In genomic region chr16:84537431-84538151, GRCh38 we compare ENCODE assay signal across 19 cellular contexts. TPM values are rescaled to one million over a fixed set of nuclear protein-coding genes. Genes with fewer than 3 reads are reported as not detected.
A peak's percentile ranks its signal among the peaks of the same experiment; 100 is the strongest.
DNase-seq lines count a peak whose midpoint lies in the region; ATAC-seq and TF ChIP-seq lines count a peak whose summit lies in the region.
"Had no signal": no experiment of that assay in that cellular context is flagged by ENCODE, and none has a peak within 500 bp of the region (broad histone marks: within the 10 kb centered on the region; RNA-seq: fewer than 3 reads in every experiment).

No MANE protein-coding gene starts in this region.

- DNase-seq in brain microvascular endothelial cell (no peak), nephron progenitor cell (peak; percentile 64), immature natural killer cell (no peak), DMS79 treated with DMSO at 0.1 percent for 48 hours (lab: John Stamatoyannopoulos, UW) (no peak)
- DNase-seq in stimulated activated CD4-positive, alpha-beta T cell treated with anti-CD3 and anti-CD28 coated beads, Interleukin-4, amount 100 ng/mL, for 24 hours: no peak
- DNase-seq: activated naive CD4-positive, alpha-beta T cell treated with anti-CD3 and anti-CD28 coated beads, Interleukin-2, amount 10 ng/mL, durations not matched to agents 7 days and 5 days; CD8-positive, alpha-beta T cell; colonic mucosa; gastrocnemius medialis; MM.1S; naive thymus-derived CD4-positive, alpha-beta T cell; NCI-H187; NCI-H526 treated with DMSO at 0.1 percent for 48 hours; PC-9 had no signal

- POLR2A ChIA-PET in HEK293 (lab: Yijun Ruan, JAX): no interaction called here

- H3K4me1 Mint-ChIP-seq in nephron progenitor cell (peaks cover 81% of the 10 kb centered on the region), immature natural killer cell (no peaks in the 10 kb centered on the region)

- H3K4me3 ChIP-seq in ACC112 (ENCODE audit: low read depth, low read length): no peak overlapping the region
- H3K4me3 ChIP-seq in HEK293 (ENCODE audit: low read depth, low read length): no peak overlapping the region
- no peak overlapping the region for H3K4me3 ChIP-seq in brain microvascular endothelial cell (ENCODE audit: low read depth, low read length)
- H3K4me3 ChIP-seq: colonic mucosa, gastrocnemius medialis, PC-9, vagina had no signal

- no peaks in the 10 kb centered on the region for H3K9me3 ChIP-seq in HEK293 (ENCODE audit: control insufficient read depth, insufficient read depth, low read depth, low read length)
- H3K9me3 ChIP-seq: colonic mucosa, gastrocnemius medialis, vagina had no signal

- H3K79me2 ChIP-seq in ACC112 (ENCODE audit: control insufficient read depth, insufficient read depth, low read length, unreplicated experiment): no peaks in the 10 kb centered on the region

- in situ Hi-C loops in brain microvascular endothelial cell (cut with HindIII; ENCODE audit: low pct_ligation_motif_present, low sequenced_read_pairs): no loop called here

- H3K27ac ChIP-seq in ACC112 (ENCODE audit: low read depth, low read length): peak overlapping the region; percentile 30
- no peak overlapping the region for H3K27ac ChIP-seq in HEK293 (ENCODE audit: extremely low read depth, low read depth, low read length)
- H3K27ac ChIP-seq in brain microvascular endothelial cell: peak overlapping the region; percentile 3
- H3K27ac ChIP-seq: colonic mucosa, gastrocnemius medialis, PC-9, vagina had no signal

- CTCF ChIA-PET in HEK293 (lab: Yijun Ruan, JAX): interaction anchor here (0.7 to 2.3 kb wide), 3 partner anchors 28 to 412 kb away, joined by 3 to 8 read pairs (median 3); no protein-coding TSS in a partner anchor

- H3K27ac Mint-ChIP-seq in nephron progenitor cell (peak overlapping the region; percentile 97), immature natural killer cell (no peak overlapping the region)
- H3K27ac Mint-ChIP-seq: activated naive CD4-positive, alpha-beta T cell treated with anti-CD3 and anti-CD28 coated beads, Interleukin-2, amount 10 ng/mL, durations not matched to agents 7 days and 5 days; CD8-positive, alpha-beta T cell; naive thymus-derived CD4-positive, alpha-beta T cell; stimulated activated naive CD8-positive, alpha-beta T cell treated with anti-CD3 and anti-CD28 coated beads, Interleukin-15, Interleukin-2, amounts not matched to agents 100 ng/mL and 50 ng/mL, for 24 hours had no signal

- no peak for ATAC-seq in GM19463 (IDR thresholded peaks at IDR 0.05; ENCODE audit: unreplicated experiment)
- ATAC-seq: CD8-positive, alpha-beta T cell; gastrocnemius medialis; naive thymus-derived CD4-positive, alpha-beta T cell had no signal

- H3K36me3 Mint-ChIP-seq in nephron progenitor cell (ENCODE audit: low read depth): no peaks in the 10 kb centered on the region
- no peaks in the 10 kb centered on the region for H3K36me3 Mint-ChIP-seq in immature natural killer cell
- H3K36me3 Mint-ChIP-seq: CD8-positive, alpha-beta T cell had no signal

- peak overlapping the region; percentile 15 for H2AFZ ChIP-seq in ACC112 (ENCODE audit: low read length, unreplicated experiment)
- H2AFZ ChIP-seq: PC-9 had no signal

- H3K9me3 Mint-ChIP-seq in nephron progenitor cell: peaks cover 7% of the 10 kb centered on the region
- H3K9me3 Mint-ChIP-seq in immature natural killer cell: no peaks in the 10 kb centered on the region
- H3K9me3 Mint-ChIP-seq: activated naive CD4-positive, alpha-beta T cell treated with anti-CD3 and anti-CD28 coated beads, Interleukin-2, amount 10 ng/mL, durations not matched to agents 7 days and 5 days; CD8-positive, alpha-beta T cell; stimulated activated naive CD8-positive, alpha-beta T cell treated with anti-CD3 and anti-CD28 coated beads, Interleukin-15, Interleukin-2, amounts not matched to agents 100 ng/mL and 50 ng/mL, for 24 hours had no signal

- H3K27me3 Mint-ChIP-seq in nephron progenitor cell (ENCODE audit: low read depth, poor library complexity) (peaks cover 6% of the 10 kb centered on the region), immature natural killer cell (ENCODE audit: low read depth in 3 of 3) (peaks cover 1 to 8% (median 6%) of the 10 kb centered on the region in 3 donors)
- H3K27me3 Mint-ChIP-seq: activated naive CD4-positive, alpha-beta T cell treated with anti-CD3 and anti-CD28 coated beads, Interleukin-2, amount 10 ng/mL, durations not matched to agents 7 days and 5 days; naive thymus-derived CD4-positive, alpha-beta T cell; stimulated activated naive CD8-positive, alpha-beta T cell treated with anti-CD3 and anti-CD28 coated beads, Interleukin-15, Interleukin-2, amounts not matched to agents 100 ng/mL and 50 ng/mL, for 24 hours had no signal

- peaks cover 36% of the 10 kb centered on the region for H3K4me1 ChIP-seq in ACC112 (ENCODE audit: control insufficient read depth, insufficient read depth, low read length, unreplicated experiment)
- peaks cover 3% of the 10 kb centered on the region; the same call in 1 of the 2 replicates for H3K4me1 ChIP-seq in HEK293 (ENCODE audit: control insufficient read depth, insufficient read depth, low read length)
- H3K4me1 ChIP-seq: colonic mucosa had no signal

- H3K27me3 ChIP-seq in ACC112 (ENCODE audit: insufficient read depth, low read length) (no peaks in the 10 kb centered on the region), brain microvascular endothelial cell (replicated peaks) (no peaks in the 10 kb centered on the region)
- H3K27me3 ChIP-seq: colonic mucosa, gastrocnemius medialis, vagina had no signal

- H3K36me3 ChIP-seq in ACC112 (ENCODE audit: insufficient read depth, low read length) (no peaks in the 10 kb centered on the region), HEK293 (ENCODE audit: control insufficient read depth in 2 of 2, insufficient read depth in 1 of 2, low read length in 2 of 2) (no peaks in the 10 kb centered on the region), brain microvascular endothelial cell (replicated peaks) (no peaks in the 10 kb centered on the region)
- H3K36me3 ChIP-seq: colonic mucosa, gastrocnemius medialis, vagina had no signal

- no peak for TF ChIP-seq CTCF in HEK293 (tag by site-specific recombination; IDR thresholded peaks at IDR 0.05)
- no peak for TF ChIP-seq CTCF in brain microvascular endothelial cell (IDR thresholded peaks at IDR 0.05; ENCODE audit: low read depth, low read length, missing control alignments)
- TF ChIP-seq CTCF in nephron progenitor cell (IDR thresholded peaks at IDR 0.05): no peak

- H3K4me3 Mint-ChIP-seq in nephron progenitor cell: peak overlapping the region; percentile 44
- H3K4me3 Mint-ChIP-seq in immature natural killer cell: no peak overlapping the region
- H3K4me3 Mint-ChIP-seq: activated naive CD4-positive, alpha-beta T cell treated with anti-CD3 and anti-CD28 coated beads, Interleukin-2, amount 10 ng/mL, durations not matched to agents 7 days and 5 days; CD8-positive, alpha-beta T cell; naive thymus-derived CD4-positive, alpha-beta T cell; stimulated activated naive CD8-positive, alpha-beta T cell treated with anti-CD3 and anti-CD28 coated beads, Interleukin-15, Interleukin-2, amounts not matched to agents 100 ng/mL and 50 ng/mL, for 24 hours had no signal

TF ChIP-seq in HEK293, 187 proteins besides CTCF, POLR2A, EP300 and RAD21:
- TF ChIP-seq TCF7L2 (IDR thresholded peaks at IDR 0.05; ENCODE audit: borderline replicate concordance, low read depth, low read length): peak; percentile 26; the same call in 1 of the 2 replicates
- TF ChIP-seq KLF10 (tag by site-specific recombination; IDR thresholded peaks at IDR 0.05): no peak

RNA-seq across cellular contexts. Expression of gene MEAK7, which starts 33.1 kb away (rescaled TPM):
- polyA plus RNA-seq in immature natural killer cell: 1 to 10 TPM; 3.0 to 5.2 (median 5.1) TPM
